ENCODE assay signal across 12 cellular contexts in genomic region chr3:50239649-50240048, GRCh38. TPM values are rescaled to one million over a fixed set of nuclear protein-coding genes. Genes with fewer than 3 reads are reported as not detected.
DNase-seq lines count a peak whose midpoint lies in the region; ATAC-seq, FAIRE-seq and TF ChIP-seq lines count a peak whose summit lies in the region.
"Had no signal": no experiment of that assay in that cellular context is flagged by ENCODE, and none has a peak within 500 bp of the region (broad histone marks: within the 10 kb centered on the region; RNA-seq: fewer than 3 reads in every experiment).

No MANE protein-coding gene starts in this region.

- no peak overlapping the region for H3K4me3 ChIP-seq in SU-DHL-6 (ENCODE audit: insufficient read depth, low read length, poor library complexity, severe bottlenecking)
- H3K4me3 ChIP-seq in endothelial cell of umbilical vein (replicated peaks in 1 of 3; ENCODE audit: insufficient read depth in 1 of 3, low read depth in 1 of 3, low read length in 3 of 3) = no peak overlapping the region
- no peak overlapping the region for H3K4me3 ChIP-seq in gastrocnemius medialis

- dilution Hi-C loops in endothelial cell of umbilical vein (cut with MboI; ENCODE audit: extremely low pct_ligation_motif_present, low sequenced_read_pairs) = loop anchor here (5.0 kb wide), 1 partner anchor 57 kb away; no protein-coding TSS in a partner anchor

- H3K36me3 ChIP-seq in SU-DHL-6 (ENCODE audit: low read length) (no peaks in the 10 kb centered on the region), endothelial cell of umbilical vein (ENCODE audit: control insufficient read depth in 2 of 2, extremely low read depth in 1 of 2, insufficient read depth in 2 of 2, low read length in 2 of 2) (peaks cover 2 to 17% of the 10 kb centered on the region in 2 experiments), gastrocnemius medialis (no peaks in the 10 kb centered on the region)

- no peak for TF ChIP-seq CTCF in SU-DHL-6 (IDR thresholded peaks at IDR 0.05; ENCODE audit: insufficient read depth, low read length, poor library complexity, severe bottlenecking)
- TF ChIP-seq CTCF in endothelial cell of umbilical vein (IDR thresholded peaks at IDR 0.05; ENCODE audit: extremely low read depth in 1 of 2, insufficient read depth in 1 of 2, low read depth in 1 of 2, low read length in 2 of 2) = no peak
- no peak for TF ChIP-seq CTCF in gastrocnemius medialis (IDR thresholded peaks at IDR 0.05 in 4 of 5, conservative IDR thresholded peaks at IDR 0.05 in 1 of 5)

- H3K27me3 ChIP-seq in SU-DHL-6 (ENCODE audit: low read length) (no peaks in the 10 kb centered on the region), endothelial cell of umbilical vein (ENCODE audit: control insufficient read depth in 2 of 2, insufficient read depth in 2 of 2, low read length in 2 of 2) (no peaks in the 10 kb centered on the region), gastrocnemius medialis (no peaks in the 10 kb centered on the region)

- H3K79me2 ChIP-seq in SU-DHL-6 (ENCODE audit: insufficient read depth, low read length) = peaks cover 71% of the 10 kb centered on the region
- H3K79me2 ChIP-seq in endothelial cell of umbilical vein (ENCODE audit: control insufficient read depth, insufficient read depth, low read length) = peaks cover 81% of the 10 kb centered on the region

- H3K9ac ChIP-seq in SU-DHL-6 (ENCODE audit: low read length) = peak overlapping the region; percentile 6; the same call in 1 of the 2 replicates
- no peak overlapping the region for H3K9ac ChIP-seq in endothelial cell of umbilical vein (replicated peaks; ENCODE audit: extremely low read depth, insufficient read depth, low read length)

- H3K27ac ChIP-seq in SU-DHL-6 (ENCODE audit: low read depth, low read length) (no peak overlapping the region), endothelial cell of umbilical vein (ENCODE audit: insufficient read depth, low read depth, low read length) (no peak overlapping the region), gastrocnemius medialis (peak overlapping the region; percentile 87 to 96 (median 87))

- POLR2A ChIA-PET in endothelial cell of umbilical vein (lab: Charles Lee) = no interaction called here

- intact Hi-C loops in endothelial cell of umbilical vein (cut with micrococcal nuclease) = loop anchor here (5.0 kb wide), 1 partner anchor 82 kb away; the partner anchor contains the start of gene SEMA3F
- intact Hi-C loops in gastrocnemius medialis (cut with DNase I; ENCODE audit: low total_unique reads) = no loop called here

- H2AFZ ChIP-seq in SU-DHL-6 (ENCODE audit: low read depth, low read length, severe bottlenecking) (no peak overlapping the region), endothelial cell of umbilical vein (ENCODE audit: low read depth, low read length) (no peak overlapping the region)

- no TSS peak for BruUV-seq in endothelial cell of umbilical vein (replicated peaks; lab: Mats Ljungman, UMichigan)

- CTCF ChIA-PET in endothelial cell of umbilical vein (lab: Charles Lee) = interaction anchor here (0.9 to 1.4 kb wide), 3 partner anchors 17 to 45 kb away, joined by 3 to 4 read pairs (median 4); no protein-coding TSS in a partner anchor

- ATAC-seq in gastrocnemius medialis = no peak
- no peak for ATAC-seq in GM21576 (IDR thresholded peaks at IDR 0.05; ENCODE audit: unreplicated experiment)
- no peak for ATAC-seq in GM18511 (IDR thresholded peaks at IDR 0.05; ENCODE audit: unreplicated experiment)

- in situ Hi-C loops in gastrocnemius medialis (cut with MboI; ENCODE audit: low sequenced_read_pairs in 4 of 4) = no loop called here

- H3K4me1 ChIP-seq in endothelial cell of umbilical vein (ENCODE audit: control insufficient read depth, extremely low read depth, insufficient read depth, low read length) = peaks cover 63% of the 10 kb centered on the region
- peaks cover 56 to 79% of the 10 kb centered on the region in 2 donors for H3K4me1 ChIP-seq in gastrocnemius medialis

- no peaks in the 10 kb centered on the region for H4K20me1 ChIP-seq in SU-DHL-6 (ENCODE audit: low read depth, low read length)
- no peaks in the 10 kb centered on the region for H4K20me1 ChIP-seq in endothelial cell of umbilical vein (replicated peaks; ENCODE audit: control insufficient read depth, extremely low read depth, insufficient read depth, low read length)

- peaks cover 10% of the 10 kb centered on the region for H3F3A ChIP-seq in SU-DHL-6 (ENCODE audit: insufficient read depth)

- FAIRE-seq in endothelial cell of umbilical vein (lab: Jason Lieb, UNC) = peak; percentile 24
- FAIRE-seq: G401.6 had no signal

- peak; percentile 45 for DNase-seq in ELF-1 (ENCODE audit: low read depth, low spot score)
- no peak for DNase-seq in endothelial cell of umbilical vein (ENCODE audit: low read depth, low spot score)
- DNase-seq in gastrocnemius medialis = no peak
- no peak for DNase-seq in UCSD-AML1 (lab: John Stamatoyannopoulos, UW; ENCODE audit: unreplicated experiment)
- no peak for DNase-seq in stimulated activated CD4-positive, alpha-beta T cell treated with anti-CD3 and anti-CD28 coated beads, Interleukin-1b, Interleukin-23, amount 100 ng/mL, for 48 hours
- DNase-seq: aorta, hypothalamus, retina had no signal

- H3K9me3 ChIP-seq in SU-DHL-6 (ENCODE audit: insufficient read depth, low read length) = no peaks in the 10 kb centered on the region
- H3K9me3 ChIP-seq in endothelial cell of umbilical vein (replicated peaks; ENCODE audit: control insufficient read depth, insufficient read depth, low read length) = no peaks in the 10 kb centered on the region
- H3K9me3 ChIP-seq in gastrocnemius medialis = no peaks in the 10 kb centered on the region

- no peaks in the 10 kb centered on the region for H3K9me2 ChIP-seq in SU-DHL-6 (replicated peaks; ENCODE audit: insufficient read depth, low read length)

- no peaks in the 10 kb centered on the region for H3K9me1 ChIP-seq in endothelial cell of umbilical vein (replicated peaks; ENCODE audit: control insufficient read depth, extremely low read depth, insufficient read depth, low read length)

- H3K4me2 ChIP-seq in SU-DHL-6 (ENCODE audit: low read depth, low read length, poor library complexity, severe bottlenecking) = no peak overlapping the region
- H3K4me2 ChIP-seq in endothelial cell of umbilical vein (ENCODE audit: insufficient read depth, low read length) = no peak overlapping the region

- no peak for TF ChIP-seq POLR2A in endothelial cell of umbilical vein (IDR thresholded peaks at IDR 0.05; ENCODE audit: low read depth, low read length)
- no peak for TF ChIP-seq POLR2A in gastrocnemius medialis (IDR thresholded peaks at IDR 0.05)

RNA-seq across cellular contexts. Expression of gene GNAI2, which starts 3.6 kb away (rescaled TPM):
- total RNA-seq in endothelial cell of umbilical vein = 767 and 773 TPM in 2 replicates
- 1,875 and 2,290 TPM in 2 replicates for polyA plus RNA-seq in endothelial cell of umbilical vein
- 1,268 and 1,476 TPM in 2 replicates for polyA plus RNA-seq in endothelial cell of umbilical vein (2011; cell fraction: cytosol; rRNA removed)
- polyA plus RNA-seq in endothelial cell of umbilical vein (2011; cell fraction: nucleus; rRNA removed) = 620 and 630 TPM in 2 replicates
- 588 and 714 TPM in 2 replicates for polyA plus RNA-seq in endothelial cell of umbilical vein (2012)
- polyA minus RNA-seq in endothelial cell of umbilical vein = 1,411 and 1,486 TPM in 2 replicates
- 67.6 TPM for polyA minus RNA-seq in endothelial cell of umbilical vein (2011; cell fraction: cytosol; rRNA and poly(A)+ RNA removed)
- 157 and 164 TPM in 2 replicates for polyA minus RNA-seq in endothelial cell of umbilical vein (2011; cell fraction: nucleus; rRNA and poly(A)+ RNA removed)
- total RNA-seq in gastrocnemius medialis = 10 to 100 TPM; 26.7 to 67.8 (median 39.8) TPM

RNA-seq across cellular contexts. Expression of gene SEMA3B, which starts 29.3 kb away (rescaled TPM):
- total RNA-seq in endothelial cell of umbilical vein = 0.97 and 1.5 TPM in 2 replicates
- polyA plus RNA-seq in endothelial cell of umbilical vein = 1.2 and 1.4 TPM in 2 replicates
- polyA plus RNA-seq in endothelial cell of umbilical vein (2011; cell fraction: cytosol; rRNA removed) = 0.35 and 0.69 TPM in 2 replicates
- 8.0 and 8.3 TPM in 2 replicates for polyA plus RNA-seq in endothelial cell of umbilical vein (2011; cell fraction: nucleus; rRNA removed)
- 0.68 and 0.94 TPM in 2 replicates for polyA plus RNA-seq in endothelial cell of umbilical vein (2012)
- 0.66 and 1.4 TPM in 2 replicates for polyA minus RNA-seq in endothelial cell of umbilical vein
- polyA minus RNA-seq in endothelial cell of umbilical vein (2011; cell fraction: cytosol; rRNA and poly(A)+ RNA removed) = 58.9 TPM
- 2.1 and 3.9 TPM in 2 replicates for polyA minus RNA-seq in endothelial cell of umbilical vein (2011; cell fraction: nucleus; rRNA and poly(A)+ RNA removed)
- total RNA-seq in gastrocnemius medialis = 1 to 10 TPM; 1.7 to 3.1 (median 2.1) TPM

RNA-seq across cellular contexts. Expression of gene SLC38A3, which starts 34.6 kb away (rescaled TPM):
- total RNA-seq in endothelial cell of umbilical vein = 0.60 and 0.65 TPM in 2 replicates
- 0.94 and 1.1 TPM in 2 replicates for polyA plus RNA-seq in endothelial cell of umbilical vein
- polyA plus RNA-seq in endothelial cell of umbilical vein (2011; cell fraction: cytosol; rRNA removed) = 0.21 and 0.23 TPM in 2 replicates
- 1.0 and 1.2 TPM in 2 replicates for polyA plus RNA-seq in endothelial cell of umbilical vein (2011; cell fraction: nucleus; rRNA removed)
- polyA plus RNA-seq in endothelial cell of umbilical vein (2012) = 0.24 TPM in 1 of 2 replicates, not detected in the other
- not detected in 2 replicates for polyA minus RNA-seq in endothelial cell of umbilical vein
- polyA minus RNA-seq in endothelial cell of umbilical vein (2011; cell fraction: cytosol; rRNA and poly(A)+ RNA removed) = not detected
- 0.72 and 0.77 TPM in 2 replicates for polyA minus RNA-seq in endothelial cell of umbilical vein (2011; cell fraction: nucleus; rRNA and poly(A)+ RNA removed)
- 1 to 10 TPM; 1.9 to 8.9 (median 5.0) TPM for total RNA-seq in gastrocnemius medialis

RNA-seq across cellular contexts. Expression of gene LSMEM2, which starts 39.2 kb away (rescaled TPM):
- total RNA-seq in endothelial cell of umbilical vein = not detected in 2 replicates
- polyA plus RNA-seq in endothelial cell of umbilical vein = not detected in 2 replicates
- not detected in 2 replicates for polyA plus RNA-seq in endothelial cell of umbilical vein (2011; cell fraction: cytosol; rRNA removed)
- polyA plus RNA-seq in endothelial cell of umbilical vein (2011; cell fraction: nucleus; rRNA removed) = not detected in 2 replicates
- not detected in 2 replicates for polyA plus RNA-seq in endothelial cell of umbilical vein (2012)
- polyA minus RNA-seq in endothelial cell of umbilical vein = not detected in 2 replicates
- not detected for polyA minus RNA-seq in endothelial cell of umbilical vein (2011; cell fraction: cytosol; rRNA and poly(A)+ RNA removed)
- not detected in 2 replicates for polyA minus RNA-seq in endothelial cell of umbilical vein (2011; cell fraction: nucleus; rRNA and poly(A)+ RNA removed)
- total RNA-seq in gastrocnemius medialis = under 1 TPM in 3 of 4 donors, not detected in 1; 0.41 to 0.98 (median 0.49) TPM

RNA-seq across cellular contexts. Expression of gene GNAT1, which starts 48.2 kb away (rescaled TPM):
- total RNA-seq in endothelial cell of umbilical vein (0.77 and 0.78 TPM in 2 replicates), gastrocnemius medialis (not detected)
- 0.05 TPM in 1 of 2 replicates, not detected in the other for polyA plus RNA-seq in endothelial cell of umbilical vein
- polyA plus RNA-seq in endothelial cell of umbilical vein (2011; cell fraction: cytosol; rRNA removed) = 0.03 TPM in 1 of 2 replicates, not detected in the other
- polyA plus RNA-seq in endothelial cell of umbilical vein (2011; cell fraction: nucleus; rRNA removed) = 0.40 and 0.55 TPM in 2 replicates
- polyA plus RNA-seq in endothelial cell of umbilical vein (2012) = 0.16 TPM in 1 of 2 replicates, not detected in the other
- not detected in 2 replicates for polyA minus RNA-seq in endothelial cell of umbilical vein
- not detected for polyA minus RNA-seq in endothelial cell of umbilical vein (2011; cell fraction: cytosol; rRNA and poly(A)+ RNA removed)
- polyA minus RNA-seq in endothelial cell of umbilical vein (2011; cell fraction: nucleus; rRNA and poly(A)+ RNA removed) = 0.14 and 0.34 TPM in 2 replicates
- total RNA-seq: aorta had no signal
- polyA plus RNA-seq: aorta had no signal

Comparison
In these comparisons a context has a peak if more than half of its experiments do, and no peak if none do; other contexts are left out.
1. H3K27ac ChIP-seq: peak in gastrocnemius medialis (4 of 4); none in SU-DHL-6 (single experiment) and endothelial cell of umbilical vein (single experiment).
2. RNA of gene GNAI2, which starts 3.6 kb away (total RNA-seq): 767 to 773 TPM in endothelial cell of umbilical vein; 26.7 to 67.8 TPM in gastrocnemius medialis; every median in the first group is over 10 times any median in the second.